28 cellular contexts compared by ENCODE assay signal in genomic region chr15:33526532-33526931, GRCh38.
"Had no signal": no experiment of that assay in that cellular context is flagged by ENCODE, and none has a peak within 500 bp of the region (broad histone marks: within the 10 kb centered on the region; RNA-seq: fewer than 3 reads in every experiment).

No MANE protein-coding gene starts in this region.

- H3K27ac Mint-ChIP-seq: dendritic cell treated with granulocyte-macrophage colony-stimulating factor and Interleukin-4, amounts not matched to agents 40 ng/mL and 50 ng/mL, for 4 days; endodermal cell; immature natural killer cell; naive thymus-derived CD8-positive, alpha-beta T cell; nephron progenitor cell; stimulated activated effector memory CD8-positive, alpha-beta T cell treated with anti-CD3 and anti-CD28 coated beads, Interleukin-12 subunit alpha, Interleukin-12 subunit beta, amount 100 ng/mL, for 72 hours had no signal

- H3K36me3 ChIP-seq: esophagus muscularis mucosa, lower lobe of right lung, ovary, sigmoid colon, stomach, thyroid gland, vagina had no signal

- ATAC-seq: left colon; left ventricle myocardium superior; lower lobe of right lung; naive thymus-derived CD8-positive, alpha-beta T cell; right cardiac atrium; stimulated activated effector memory CD8-positive, alpha-beta T cell treated with anti-CD3 and anti-CD28 coated beads, Interleukin-12 subunit alpha, Interleukin-12 subunit beta, amount 100 ng/mL, for 72 hours had no signal

- H3K4me1 Mint-ChIP-seq: immature natural killer cell; naive thymus-derived CD8-positive, alpha-beta T cell; nephron progenitor cell; stimulated activated effector memory CD8-positive, alpha-beta T cell treated with anti-CD3 and anti-CD28 coated beads, Interleukin-12 subunit alpha, Interleukin-12 subunit beta, amount 100 ng/mL, for 72 hours had no signal

- H3K27me3 ChIP-seq: esophagus muscularis mucosa, ovary, sigmoid colon, stomach, thyroid gland, vagina had no signal

- H3K4me3 ChIP-seq: esophagus muscularis mucosa, lower lobe of right lung, ovary, psoas muscle, sigmoid colon, stomach, thyroid gland, vagina had no signal

- H3K9me3 Mint-ChIP-seq: dendritic cell treated with granulocyte-macrophage colony-stimulating factor and Interleukin-4, amounts not matched to agents 40 ng/mL and 50 ng/mL, for 4 days; endodermal cell; naive thymus-derived CD8-positive, alpha-beta T cell; nephron progenitor cell had no signal

- H3K4me3 Mint-ChIP-seq: dendritic cell treated with granulocyte-macrophage colony-stimulating factor and Interleukin-4, amounts not matched to agents 40 ng/mL and 50 ng/mL, for 4 days; endodermal cell; immature natural killer cell; naive thymus-derived CD8-positive, alpha-beta T cell; nephron progenitor cell; stimulated activated effector memory CD8-positive, alpha-beta T cell treated with anti-CD3 and anti-CD28 coated beads, Interleukin-12 subunit alpha, Interleukin-12 subunit beta, amount 100 ng/mL, for 72 hours had no signal

- DNase-seq: effector CD8-positive, alpha-beta T cell; endodermal cell; foreskin melanocyte; hypothalamus; immature natural killer cell; islet precursor cell; kidney glomerular epithelial cell; left colon; left ventricle myocardium superior; lower lobe of right lung; naive thymus-derived CD8-positive, alpha-beta T cell; nephron progenitor cell; nucleus accumbens; ovary; posterior cingulate gyrus; psoas muscle; right cardiac atrium; sigmoid colon; stimulated activated CD4-positive, alpha-beta T cell treated with anti-CD3 and anti-CD28 coated beads, Interleukin-2, amount 100 ng/mL, for 24 hours; stimulated activated CD4-positive, alpha-beta T cell treated with anti-CD3 and anti-CD28 coated beads, Interleukin-4, amount 100 ng/mL, for 24 hours; stimulated activated naive CD4-positive, alpha-beta T cell treated with Interleukin-2 at 50 U/mL for 16 hours; stomach; thyroid gland; trophoblast cell had no signal

- H3K27ac ChIP-seq: esophagus muscularis mucosa, lower lobe of right lung, ovary, psoas muscle, sigmoid colon, stomach, thyroid gland, vagina had no signal

- H3K4me1 ChIP-seq: esophagus muscularis mucosa, lower lobe of right lung, psoas muscle, sigmoid colon, stomach, thyroid gland, vagina had no signal

- H3K9me3 ChIP-seq: esophagus muscularis mucosa, lower lobe of right lung, ovary, psoas muscle, sigmoid colon, stomach, thyroid gland, vagina had no signal

- H3K36me3 Mint-ChIP-seq: immature natural killer cell; naive thymus-derived CD8-positive, alpha-beta T cell; stimulated activated effector memory CD8-positive, alpha-beta T cell treated with anti-CD3 and anti-CD28 coated beads, Interleukin-12 subunit alpha, Interleukin-12 subunit beta, amount 100 ng/mL, for 72 hours had no signal
